1 cellular context compared by ENCODE assay signal in the genomic region with DNA sequence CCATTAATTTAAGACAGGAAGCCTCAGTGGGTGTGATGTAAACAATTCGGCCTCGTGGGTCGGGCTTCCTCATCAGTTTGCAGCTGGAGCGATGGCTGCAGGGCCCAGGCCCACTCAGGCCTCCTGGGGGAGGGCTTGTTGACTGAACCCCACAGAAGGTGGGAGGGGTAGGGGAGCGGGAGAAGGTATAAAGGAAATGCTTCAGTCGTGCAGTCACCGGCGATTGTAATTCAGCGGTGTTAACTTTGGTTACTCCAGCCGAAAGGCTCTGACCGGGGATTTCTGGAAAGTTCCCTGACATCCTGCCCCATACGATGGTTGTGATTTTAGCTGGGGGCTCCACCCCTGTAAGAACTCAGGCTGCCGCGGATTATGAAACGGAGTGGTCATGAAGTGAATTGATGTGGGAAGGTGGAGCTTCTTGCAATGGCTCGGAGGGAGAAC.
TF ChIP-seq lines count a peak whose summit lies in the region.

No MANE protein-coding gene starts in this region.

TF ChIP-seq in H1, 55 proteins besides CTCF, POLR2A, EP300 and RAD21 (continued from another document):
- TF ChIP-seq, protein P1, sequence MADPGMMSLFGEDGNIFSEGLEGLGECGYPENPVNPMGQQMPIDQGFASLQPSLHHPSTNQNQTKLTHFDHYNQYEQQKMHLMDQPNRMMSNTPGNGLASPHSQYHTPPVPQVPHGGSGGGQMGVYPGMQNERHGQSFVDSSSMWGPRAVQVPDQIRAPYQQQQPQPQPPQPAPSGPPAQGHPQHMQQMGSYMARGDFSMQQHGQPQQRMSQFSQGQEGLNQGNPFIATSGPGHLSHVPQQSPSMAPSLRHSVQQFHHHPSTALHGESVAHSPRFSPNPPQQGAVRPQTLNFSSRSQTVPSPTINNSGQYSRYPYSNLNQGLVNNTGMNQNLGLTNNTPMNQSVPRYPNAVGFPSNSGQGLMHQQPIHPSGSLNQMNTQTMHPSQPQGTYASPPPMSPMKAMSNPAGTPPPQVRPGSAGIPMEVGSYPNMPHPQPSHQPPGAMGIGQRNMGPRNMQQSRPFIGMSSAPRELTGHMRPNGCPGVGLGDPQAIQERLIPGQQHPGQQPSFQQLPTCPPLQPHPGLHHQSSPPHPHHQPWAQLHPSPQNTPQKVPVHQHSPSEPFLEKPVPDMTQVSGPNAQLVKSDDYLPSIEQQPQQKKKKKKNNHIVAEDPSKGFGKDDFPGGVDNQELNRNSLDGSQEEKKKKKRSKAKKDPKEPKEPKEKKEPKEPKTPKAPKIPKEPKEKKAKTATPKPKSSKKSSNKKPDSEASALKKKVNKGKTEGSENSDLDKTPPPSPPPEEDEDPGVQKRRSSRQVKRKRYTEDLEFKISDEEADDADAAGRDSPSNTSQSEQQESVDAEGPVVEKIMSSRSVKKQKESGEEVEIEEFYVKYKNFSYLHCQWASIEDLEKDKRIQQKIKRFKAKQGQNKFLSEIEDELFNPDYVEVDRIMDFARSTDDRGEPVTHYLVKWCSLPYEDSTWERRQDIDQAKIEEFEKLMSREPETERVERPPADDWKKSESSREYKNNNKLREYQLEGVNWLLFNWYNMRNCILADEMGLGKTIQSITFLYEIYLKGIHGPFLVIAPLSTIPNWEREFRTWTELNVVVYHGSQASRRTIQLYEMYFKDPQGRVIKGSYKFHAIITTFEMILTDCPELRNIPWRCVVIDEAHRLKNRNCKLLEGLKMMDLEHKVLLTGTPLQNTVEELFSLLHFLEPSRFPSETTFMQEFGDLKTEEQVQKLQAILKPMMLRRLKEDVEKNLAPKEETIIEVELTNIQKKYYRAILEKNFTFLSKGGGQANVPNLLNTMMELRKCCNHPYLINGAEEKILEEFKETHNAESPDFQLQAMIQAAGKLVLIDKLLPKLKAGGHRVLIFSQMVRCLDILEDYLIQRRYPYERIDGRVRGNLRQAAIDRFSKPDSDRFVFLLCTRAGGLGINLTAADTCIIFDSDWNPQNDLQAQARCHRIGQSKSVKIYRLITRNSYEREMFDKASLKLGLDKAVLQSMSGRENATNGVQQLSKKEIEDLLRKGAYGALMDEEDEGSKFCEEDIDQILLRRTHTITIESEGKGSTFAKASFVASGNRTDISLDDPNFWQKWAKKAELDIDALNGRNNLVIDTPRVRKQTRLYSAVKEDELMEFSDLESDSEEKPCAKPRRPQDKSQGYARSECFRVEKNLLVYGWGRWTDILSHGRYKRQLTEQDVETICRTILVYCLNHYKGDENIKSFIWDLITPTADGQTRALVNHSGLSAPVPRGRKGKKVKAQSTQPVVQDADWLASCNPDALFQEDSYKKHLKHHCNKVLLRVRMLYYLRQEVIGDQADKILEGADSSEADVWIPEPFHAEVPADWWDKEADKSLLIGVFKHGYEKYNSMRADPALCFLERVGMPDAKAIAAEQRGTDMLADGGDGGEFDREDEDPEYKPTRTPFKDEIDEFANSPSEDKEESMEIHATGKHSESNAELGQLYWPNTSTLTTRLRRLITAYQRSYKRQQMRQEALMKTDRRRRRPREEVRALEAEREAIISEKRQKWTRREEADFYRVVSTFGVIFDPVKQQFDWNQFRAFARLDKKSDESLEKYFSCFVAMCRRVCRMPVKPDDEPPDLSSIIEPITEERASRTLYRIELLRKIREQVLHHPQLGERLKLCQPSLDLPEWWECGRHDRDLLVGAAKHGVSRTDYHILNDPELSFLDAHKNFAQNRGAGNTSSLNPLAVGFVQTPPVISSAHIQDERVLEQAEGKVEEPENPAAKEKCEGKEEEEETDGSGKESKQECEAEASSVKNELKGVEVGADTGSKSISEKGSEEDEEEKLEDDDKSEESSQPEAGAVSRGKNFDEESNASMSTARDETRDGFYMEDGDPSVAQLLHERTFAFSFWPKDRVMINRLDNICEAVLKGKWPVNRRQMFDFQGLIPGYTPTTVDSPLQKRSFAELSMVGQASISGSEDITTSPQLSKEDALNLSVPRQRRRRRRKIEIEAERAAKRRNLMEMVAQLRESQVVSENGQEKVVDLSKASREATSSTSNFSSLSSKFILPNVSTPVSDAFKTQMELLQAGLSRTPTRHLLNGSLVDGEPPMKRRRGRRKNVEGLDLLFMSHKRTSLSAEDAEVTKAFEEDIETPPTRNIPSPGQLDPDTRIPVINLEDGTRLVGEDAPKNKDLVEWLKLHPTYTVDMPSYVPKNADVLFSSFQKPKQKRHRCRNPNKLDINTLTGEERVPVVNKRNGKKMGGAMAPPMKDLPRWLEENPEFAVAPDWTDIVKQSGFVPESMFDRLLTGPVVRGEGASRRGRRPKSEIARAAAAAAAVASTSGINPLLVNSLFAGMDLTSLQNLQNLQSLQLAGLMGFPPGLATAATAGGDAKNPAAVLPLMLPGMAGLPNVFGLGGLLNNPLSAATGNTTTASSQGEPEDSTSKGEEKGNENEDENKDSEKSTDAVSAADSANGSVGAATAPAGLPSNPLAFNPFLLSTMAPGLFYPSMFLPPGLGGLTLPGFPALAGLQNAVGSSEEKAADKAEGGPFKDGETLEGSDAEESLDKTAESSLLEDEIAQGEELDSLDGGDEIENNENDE (IDR thresholded peaks at IDR 0.05; ENCODE audit: insufficient replicate concordance, low read length) = no peak
- TF ChIP-seq EZH2 (IDR thresholded peaks at IDR 0.05; ENCODE audit: low read depth, low read length, severe bottlenecking) = no peak
